In genomic region chr11:68904458-68904847, GRCh38 we compare ENCODE assay signal across 8 cellular contexts. TPM values are rescaled to one million over a fixed set of nuclear protein-coding genes. Genes with fewer than 3 reads are reported as not detected.
A peak's percentile ranks its signal among the peaks of the same experiment; 100 is the strongest.
DNase-seq lines count a peak whose midpoint lies in the region; ATAC-seq and TF ChIP-seq lines count a peak whose summit lies in the region.

No MANE protein-coding gene starts in this region.

- H2AFZ ChIP-seq in DND-41 (ENCODE audit: low read depth, low read length) = peak overlapping the region; percentile 94

- H3K27me3 Mint-ChIP-seq in glutamatergic neuron (ENCODE audit: unreplicated experiment) = no peaks in the 10 kb centered on the region

- H3K9me3 ChIP-seq in DND-41 (ENCODE audit: insufficient read depth, low read length, severe bottlenecking) = no peaks in the 10 kb centered on the region

- TF ChIP-seq CTCF in DND-41 (IDR thresholded peaks at IDR 0.05; ENCODE audit: borderline replicate concordance, extremely low read depth, low read length, poor library complexity, severe bottlenecking) = no peak
- no peak for TF ChIP-seq CTCF in WI38 (IDR thresholded peaks at IDR 0.05; ENCODE audit: low read depth, low read length)
- no peak for TF ChIP-seq CTCF in glutamatergic neuron (IDR thresholded peaks at IDR 0.05; ENCODE audit: partially characterized antibody, unreplicated experiment)

- H3K27me3 ChIP-seq in DND-41 (ENCODE audit: insufficient read depth, low read length, poor library complexity) = no peaks in the 10 kb centered on the region

- peak overlapping the region; percentile 84 for H3K4me2 ChIP-seq in DND-41 (ENCODE audit: insufficient read depth, low read length)

- peak overlapping the region; percentile 76 for H3K27ac Mint-ChIP-seq in glutamatergic neuron (ENCODE audit: unreplicated experiment)

- peaks cover 64% of the 10 kb centered on the region for H3K79me2 ChIP-seq in DND-41 (ENCODE audit: insufficient read depth, low read length)

- H3K9ac ChIP-seq in DND-41 (ENCODE audit: low read depth, low read length) = peak overlapping the region; percentile 82

- peaks cover 45% of the 10 kb centered on the region for H3K36me3 ChIP-seq in DND-41 (ENCODE audit: insufficient read depth, low read length)

- peaks cover 37% of the 10 kb centered on the region for H3K4me1 ChIP-seq in DND-41 (ENCODE audit: insufficient read depth, low read length)

- peaks cover 15% of the 10 kb centered on the region for H3K4me1 Mint-ChIP-seq in glutamatergic neuron (ENCODE audit: low read depth, unreplicated experiment)

- peaks cover 19% of the 10 kb centered on the region for H4K20me1 ChIP-seq in DND-41 (ENCODE audit: insufficient read depth, low read length)

- peak overlapping the region; percentile 79 to 95 for H3K4me3 ChIP-seq in DND-41 (ENCODE audit: low read depth in 1 of 2, low read length in 2 of 2)
- H3K4me3 ChIP-seq in WI38 (ENCODE audit: low read depth, low read length) = peak overlapping the region; percentile 99
- H3K4me3 ChIP-seq in skeletal muscle cell (ENCODE audit: low read depth, low read length) = peak overlapping the region; percentile 99

- no peaks in the 10 kb centered on the region for H3K9me3 Mint-ChIP-seq in glutamatergic neuron (ENCODE audit: unreplicated experiment)

- H3K4me3 Mint-ChIP-seq in glutamatergic neuron (ENCODE audit: unreplicated experiment) = peak overlapping the region; percentile 99

- H3K36me3 Mint-ChIP-seq in glutamatergic neuron (ENCODE audit: unreplicated experiment) = no peaks in the 10 kb centered on the region

- H3K27ac ChIP-seq in DND-41 (ENCODE audit: low read length) = peak overlapping the region; percentile 78

- peak; percentile 26 for DNase-seq in DND-41
- peak; percentile 52 for DNase-seq in glutamatergic neuron
- DNase-seq in skeletal muscle cell (ENCODE audit: low read depth) = no peak
- DNase-seq in NCI-H146 (lab: John Stamatoyannopoulos, UW) = no peak

- peak; percentile 42 for ATAC-seq in DND-41 (ENCODE audit: insufficient read depth, low read depth)
- peak; percentile 15 for ATAC-seq in HG02571 (IDR thresholded peaks at IDR 0.05; ENCODE audit: unreplicated experiment)
- no peak for ATAC-seq in GM21825 (IDR thresholded peaks at IDR 0.05; ENCODE audit: unreplicated experiment)
- ATAC-seq in GM18858 (IDR thresholded peaks at IDR 0.05; ENCODE audit: unreplicated experiment) = no peak

RNA-seq across cellular contexts. Expression of gene IGHMBP2, which starts 0.8 kb away (rescaled TPM):
- 30.8 TPM for total RNA-seq in glutamatergic neuron (ENCODE audit: unreplicated experiment)

RNA-seq across cellular contexts. Expression of gene MRPL21, which starts 0.8 kb away (rescaled TPM):
- total RNA-seq in glutamatergic neuron (ENCODE audit: unreplicated experiment) = 54.3 TPM

Comparison
In these comparisons a context has a peak if more than half of its experiments do, and no peak if none do; other contexts are left out.
1. ATAC-seq: peak in DND-41 (single experiment) and HG02571 (single experiment); none in GM21825 (single experiment) and GM18858 (single experiment).
2. DNase-seq: peak in DND-41 (single experiment) and glutamatergic neuron (single experiment); none in skeletal muscle cell (single experiment) and NCI-H146 (single experiment).
3. Peak in every context shown above with its lines, with median percentiles within 50 percentile points of each other: H3K4me3 ChIP-seq.